In genomic region chr12:117968084-117968789, GRCh38 we compare ENCODE assay signal across 2 cellular contexts.
TF ChIP-seq lines count a peak whose summit lies in the region.

No MANE protein-coding gene starts in this region.

TF ChIP-seq in SK-N-SH, 30 proteins besides CTCF, POLR2A, EP300 and RAD21 (continued from another document):
- no peak for TF ChIP-seq NRF1 (IDR thresholded peaks at IDR 0.05; ENCODE audit: low read depth, low read length)
- TF ChIP-seq REST (IDR thresholded peaks at IDR 0.05; ENCODE audit: low read depth, low read length), result no peak
- no peak for TF ChIP-seq RCOR1 (IDR thresholded peaks at IDR 0.05; ENCODE audit: low read length)

TF ChIP-seq in SK-N-SH treated with all-trans-retinoic acid at 6 μM for 48 hours, 23 proteins besides CTCF, POLR2A, EP300 and RAD21 (continued from another document):
- no peak for TF ChIP-seq TSHZ2 (CRISPR knock-in tag; IDR thresholded peaks at IDR 0.05)
- TF ChIP-seq ZNF565 (CRISPR knock-in tag; conservative IDR thresholded peaks at IDR 0.05; ENCODE audit: low read depth), result no peak
- TF ChIP-seq CSRNP3 (CRISPR knock-in tag; IDR thresholded peaks at IDR 0.05), result no peak
- no peak for TF ChIP-seq ZFP3 (CRISPR knock-in tag; IDR thresholded peaks at IDR 0.05)
- no peak for TF ChIP-seq SNAI2 (CRISPR knock-in tag; IDR thresholded peaks at IDR 0.05)
- no peak for TF ChIP-seq ISL1 (CRISPR knock-in tag; IDR thresholded peaks at IDR 0.05)
- no peak for TF ChIP-seq TCF4 (CRISPR knock-in tag; IDR thresholded peaks at IDR 0.05; ENCODE audit: borderline replicate concordance)
